In the genomic region with DNA sequence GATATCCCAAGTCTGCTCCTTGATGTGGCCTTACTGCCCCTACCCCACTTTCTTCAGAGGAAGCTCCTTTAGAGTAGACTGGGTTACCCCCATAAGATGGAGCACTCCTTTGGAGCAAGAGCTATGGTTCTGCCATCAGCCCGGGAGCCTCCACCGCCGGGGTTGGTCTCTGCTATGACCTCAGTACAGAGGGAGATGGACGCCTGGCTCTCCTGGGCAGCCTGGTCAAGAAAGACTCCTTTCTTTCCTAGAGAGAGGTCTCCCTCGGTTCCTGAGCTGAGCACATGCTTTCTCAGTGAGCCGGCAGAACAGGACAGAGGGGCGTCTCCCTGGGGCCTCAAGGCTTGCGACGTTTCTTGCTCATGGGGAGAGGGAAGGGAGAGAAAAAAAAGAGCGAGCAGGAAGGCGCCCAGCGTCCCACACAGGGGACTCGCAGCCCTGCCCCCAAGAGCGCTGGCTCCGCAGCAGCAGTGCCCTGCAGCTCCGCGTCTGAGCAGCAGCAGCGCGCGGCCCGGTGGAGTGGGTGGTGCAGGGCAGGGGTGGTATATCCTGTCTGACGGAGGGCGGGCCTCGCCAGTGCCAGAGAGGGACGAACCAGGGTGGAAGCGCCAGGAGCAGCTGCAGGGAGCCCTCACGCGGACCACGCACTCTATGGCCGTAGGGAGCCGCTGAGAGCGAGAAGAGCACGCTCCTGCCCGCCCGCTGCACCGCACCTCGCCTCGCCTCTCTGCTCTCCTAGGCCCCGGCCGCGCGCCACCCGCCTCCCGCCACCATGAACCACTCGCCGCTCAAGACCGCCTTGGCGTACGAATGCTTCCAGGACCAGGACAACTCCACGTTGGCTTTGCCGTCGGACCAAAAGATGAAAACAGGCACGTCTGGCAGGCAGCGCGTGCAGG, we compare ENCODE assay signal across 8 cellular contexts. TPM values are rescaled to one million over a fixed set of nuclear protein-coding genes. Genes with fewer than 3 reads are reported as not detected.
A peak's percentile ranks its signal among the peaks of the same experiment; 100 is the strongest.
DNase-seq lines count a peak whose midpoint lies in the region; ATAC-seq and TF ChIP-seq lines count a peak whose summit lies in the region.

A gene with protein sequence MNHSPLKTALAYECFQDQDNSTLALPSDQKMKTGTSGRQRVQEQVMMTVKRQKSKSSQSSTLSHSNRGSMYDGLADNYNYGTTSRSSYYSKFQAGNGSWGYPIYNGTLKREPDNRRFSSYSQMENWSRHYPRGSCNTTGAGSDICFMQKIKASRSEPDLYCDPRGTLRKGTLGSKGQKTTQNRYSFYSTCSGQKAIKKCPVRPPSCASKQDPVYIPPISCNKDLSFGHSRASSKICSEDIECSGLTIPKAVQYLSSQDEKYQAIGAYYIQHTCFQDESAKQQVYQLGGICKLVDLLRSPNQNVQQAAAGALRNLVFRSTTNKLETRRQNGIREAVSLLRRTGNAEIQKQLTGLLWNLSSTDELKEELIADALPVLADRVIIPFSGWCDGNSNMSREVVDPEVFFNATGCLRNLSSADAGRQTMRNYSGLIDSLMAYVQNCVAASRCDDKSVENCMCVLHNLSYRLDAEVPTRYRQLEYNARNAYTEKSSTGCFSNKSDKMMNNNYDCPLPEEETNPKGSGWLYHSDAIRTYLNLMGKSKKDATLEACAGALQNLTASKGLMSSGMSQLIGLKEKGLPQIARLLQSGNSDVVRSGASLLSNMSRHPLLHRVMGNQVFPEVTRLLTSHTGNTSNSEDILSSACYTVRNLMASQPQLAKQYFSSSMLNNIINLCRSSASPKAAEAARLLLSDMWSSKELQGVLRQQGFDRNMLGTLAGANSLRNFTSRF (plus strand): TSS at position 576 of the 899 bp plus-strand sequence. CDS start 197 bp downstream, at position 773.

- WGBS in esophagus muscularis mucosa = 14% methylated on average over 24 of the region's 55 CpGs

- no peak for TF ChIP-seq EP300 in esophagus muscularis mucosa (IDR thresholded peaks at IDR 0.05)

- H4K20me1 ChIP-seq in BLaER1 treated with 17β-estradiol and CSF1 and Interleukin-3, amounts not matched to agents 10 nM and 100 nM = no peaks in the 10 kb centered on the region; a peak in 1 of 22 replicates

- intact Hi-C loops in esophagus muscularis mucosa (cut with DNase I) = no loop called here

- H3K79me2 ChIP-seq in parathyroid adenoma = no peaks in the 10 kb centered on the region

- H3K27me3 ChIP-seq in BLaER1 treated with 17β-estradiol and CSF1 and Interleukin-3, amounts not matched to agents 10 nM and 100 nM = peaks cover 0 to 23% (median 17%) of the 10 kb centered on the region in 11 experiments; a peak in 17 of 22 replicates
- peaks cover 0 to 9% of the 10 kb centered on the region in 2 donors for H3K27me3 ChIP-seq in Peyer's patch
- peaks cover 0 to 63% (median 16%) of the 10 kb centered on the region in 4 donors for H3K27me3 ChIP-seq in esophagus muscularis mucosa
- H3K27me3 ChIP-seq in parathyroid adenoma (ENCODE audit: control insufficient read depth, insufficient read depth, low read length) = no peaks in the 10 kb centered on the region

- peak within 1 kb of the TSS in 7 of 11 experiments; percentile 2 to 56 (median 31); a peak in 8 of 22 replicates for H3K9ac ChIP-seq in BLaER1 treated with 17β-estradiol and CSF1 and Interleukin-3, amounts not matched to agents 10 nM and 100 nM
- no peak within 1 kb of the TSS for H3K9ac ChIP-seq in parathyroid adenoma

- peak within 1 kb of the TSS; percentile 64 for H2AFZ ChIP-seq in parathyroid adenoma

- H3K27ac ChIP-seq in BLaER1 treated with 17β-estradiol and CSF1 and Interleukin-3, amounts not matched to agents 10 nM and 100 nM = no peak within 1 kb of the TSS
- H3K27ac ChIP-seq in Peyer's patch (no peak within 1 kb of the TSS), esophagus muscularis mucosa (replicated peaks in 1 of 4) (no peak within 1 kb of the TSS), parathyroid adenoma (no peak within 1 kb of the TSS)

- no peak for ATAC-seq in GM21723 (IDR thresholded peaks at IDR 0.05; ENCODE audit: unreplicated experiment)
- no peak for ATAC-seq in GM19397 (IDR thresholded peaks at IDR 0.05; ENCODE audit: unreplicated experiment)

- peak in 2 of 3 donors; percentile 68 to 76 for DNase-seq in Peyer's patch
- DNase-seq in esophagus muscularis mucosa (ENCODE audit: extremely low spot score) = no peak
- no peak for DNase-seq in OCI-M1 (lab: John Stamatoyannopoulos, UW)
- no peak for DNase-seq in Kasumi-1 (lab: John Stamatoyannopoulos, UW)

- H3K4me2 ChIP-seq in BLaER1 treated with 17β-estradiol and CSF1 and Interleukin-3, amounts not matched to agents 10 nM and 100 nM = peak within 1 kb of the TSS; percentile 71 to 91 (median 82)
- peak within 1 kb of the TSS; percentile 55 for H3K4me2 ChIP-seq in parathyroid adenoma (ENCODE audit: low read length)

- H3K9me3 ChIP-seq in BLaER1 treated with 17β-estradiol and CSF1 and Interleukin-3, amounts not matched to agents 10 nM and 100 nM (replicated peaks in 1 of 11) = peaks cover 0 to 8% (median 0%) of the 10 kb centered on the region in 11 experiments; a peak in 1 of 22 replicates
- H3K9me3 ChIP-seq in Peyer's patch (no peaks in the 10 kb centered on the region), esophagus muscularis mucosa (no peaks in the 10 kb centered on the region), parathyroid adenoma (ENCODE audit: control insufficient read depth, low read length) (no peaks in the 10 kb centered on the region)

- no peaks in the 10 kb centered on the region for H3K36me3 ChIP-seq in BLaER1 treated with 17β-estradiol and CSF1 and Interleukin-3, amounts not matched to agents 10 nM and 100 nM
- H3K36me3 ChIP-seq in Peyer's patch (no peaks in the 10 kb centered on the region), esophagus muscularis mucosa (no peaks in the 10 kb centered on the region), parathyroid adenoma (ENCODE audit: control insufficient read depth, insufficient read depth, low read length) (no peaks in the 10 kb centered on the region)

- H3K4me1 ChIP-seq in BLaER1 treated with 17β-estradiol and CSF1 and Interleukin-3, amounts not matched to agents 10 nM and 100 nM = peaks cover 9 to 45% (median 34%) of the 10 kb centered on the region in 10 experiments; a peak in 19 of 20 replicates
- H3K4me1 ChIP-seq in Peyer's patch (peaks cover 0 to 9% (median 0%) of the 10 kb centered on the region in 4 donors), esophagus muscularis mucosa (peaks cover 5 to 15% (median 12%) of the 10 kb centered on the region in 4 donors), parathyroid adenoma (no peaks in the 10 kb centered on the region)

- TF ChIP-seq CTCF in Peyer's patch (IDR thresholded peaks at IDR 0.05) = no peak
- no peak for TF ChIP-seq CTCF in esophagus muscularis mucosa (IDR thresholded peaks at IDR 0.05)
- TF ChIP-seq CTCF in parathyroid adenoma (IDR thresholded peaks at IDR 0.05) = no peak

- H3K4me3 ChIP-seq in BLaER1 treated with 17β-estradiol and CSF1 and Interleukin-3, amounts not matched to agents 10 nM and 100 nM = peak within 1 kb of the TSS in 4 of 10 experiments; percentile 21 to 44 (median 40); a peak in 7 of 20 replicates
- H3K4me3 ChIP-seq in Peyer's patch = peak within 1 kb of the TSS in 2 of 4 donors; percentile 32 to 35
- H3K4me3 ChIP-seq in esophagus muscularis mucosa = peak within 1 kb of the TSS; percentile 29 to 43 (median 34)
- H3K4me3 ChIP-seq in parathyroid adenoma (ENCODE audit: low read depth, low read length) = no peak within 1 kb of the TSS

- TF ChIP-seq POLR2A in Peyer's patch (IDR thresholded peaks at IDR 0.05) = peak in 1 of 2 donors; percentile 16
- TF ChIP-seq POLR2A in esophagus muscularis mucosa (IDR thresholded peaks at IDR 0.05; ENCODE audit: low read depth) = no peak

RNA-seq across cellular contexts. Expression of the gene that starts here (rescaled TPM):
- total RNA-seq in Peyer's patch (10 to 100 TPM in 1 of 4 donors, 1 to 10 TPM in 2, under 1 TPM in 1; 0.54 to 11.6 (median 1.4) TPM), esophagus muscularis mucosa (1 to 10 TPM in 2 of 4 donors, under 1 TPM in 2; 0.50 to 1.9 (median 1.3) TPM)

Comparison
In these comparisons a context has a peak if more than half of its experiments do, and no peak if none do; other contexts are left out.
1. DNase-seq: peak in Peyer's patch (2 of 3); none in esophagus muscularis mucosa (single experiment), OCI-M1 (single experiment) and Kasumi-1 (0 of 2).